9 cellular contexts compared by ENCODE assay signal in genomic region chr5:117039035-117039434, GRCh38.
"Had no signal": no experiment of that assay in that cellular context is flagged by ENCODE, and none has a peak within 500 bp of the region (broad histone marks: within the 10 kb centered on the region; RNA-seq: fewer than 3 reads in every experiment).

No MANE protein-coding gene starts in this region.

- H3K4me2 ChIP-seq: GM23338 had no signal

- DNase-seq: GM23248, GOT3, H7, H9, HCEC 1CT, HFFc6 had no signal

- H3K4me3 ChIP-seq: GM23248, GM23338, HAP-1 had no signal

- H2AFZ ChIP-seq: GM23248, GM23338 had no signal

- H3K9ac ChIP-seq: GM23248 had no signal

- FAIRE-seq: H54 had no signal

- H3K36me3 ChIP-seq: HAP-1 had no signal

- H3K27ac ChIP-seq: GM23248 had no signal

- H3K9me3 ChIP-seq: HAP-1 had no signal
